ENCODE assay signal across 1 cellular context in the genomic region with DNA sequence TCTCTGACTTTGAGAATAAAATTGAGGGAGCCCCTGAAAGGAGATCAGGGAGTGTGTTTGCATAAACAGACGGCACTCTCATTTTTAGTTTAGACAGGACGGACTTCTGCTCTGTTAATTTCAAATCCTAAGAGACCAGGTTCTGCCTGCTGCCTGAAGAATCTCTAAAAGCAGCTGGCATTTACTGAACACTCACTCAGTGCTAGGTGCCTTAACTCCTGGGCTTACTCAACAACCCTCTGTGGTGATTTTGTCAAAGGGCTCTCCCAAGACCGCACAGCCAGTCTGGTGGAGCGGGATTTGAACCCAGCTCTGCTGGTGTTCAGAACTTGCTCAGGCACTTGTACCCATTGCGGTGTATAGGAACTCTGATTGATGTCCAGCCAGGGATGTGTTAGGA.
TF ChIP-seq lines count a peak whose summit lies in the region.

No MANE protein-coding gene starts in this region.

TF ChIP-seq in GM23338, 12 proteins besides CTCF, POLR2A, EP300 and RAD21 (continued from another document):
- TF ChIP-seq, protein P1, sequence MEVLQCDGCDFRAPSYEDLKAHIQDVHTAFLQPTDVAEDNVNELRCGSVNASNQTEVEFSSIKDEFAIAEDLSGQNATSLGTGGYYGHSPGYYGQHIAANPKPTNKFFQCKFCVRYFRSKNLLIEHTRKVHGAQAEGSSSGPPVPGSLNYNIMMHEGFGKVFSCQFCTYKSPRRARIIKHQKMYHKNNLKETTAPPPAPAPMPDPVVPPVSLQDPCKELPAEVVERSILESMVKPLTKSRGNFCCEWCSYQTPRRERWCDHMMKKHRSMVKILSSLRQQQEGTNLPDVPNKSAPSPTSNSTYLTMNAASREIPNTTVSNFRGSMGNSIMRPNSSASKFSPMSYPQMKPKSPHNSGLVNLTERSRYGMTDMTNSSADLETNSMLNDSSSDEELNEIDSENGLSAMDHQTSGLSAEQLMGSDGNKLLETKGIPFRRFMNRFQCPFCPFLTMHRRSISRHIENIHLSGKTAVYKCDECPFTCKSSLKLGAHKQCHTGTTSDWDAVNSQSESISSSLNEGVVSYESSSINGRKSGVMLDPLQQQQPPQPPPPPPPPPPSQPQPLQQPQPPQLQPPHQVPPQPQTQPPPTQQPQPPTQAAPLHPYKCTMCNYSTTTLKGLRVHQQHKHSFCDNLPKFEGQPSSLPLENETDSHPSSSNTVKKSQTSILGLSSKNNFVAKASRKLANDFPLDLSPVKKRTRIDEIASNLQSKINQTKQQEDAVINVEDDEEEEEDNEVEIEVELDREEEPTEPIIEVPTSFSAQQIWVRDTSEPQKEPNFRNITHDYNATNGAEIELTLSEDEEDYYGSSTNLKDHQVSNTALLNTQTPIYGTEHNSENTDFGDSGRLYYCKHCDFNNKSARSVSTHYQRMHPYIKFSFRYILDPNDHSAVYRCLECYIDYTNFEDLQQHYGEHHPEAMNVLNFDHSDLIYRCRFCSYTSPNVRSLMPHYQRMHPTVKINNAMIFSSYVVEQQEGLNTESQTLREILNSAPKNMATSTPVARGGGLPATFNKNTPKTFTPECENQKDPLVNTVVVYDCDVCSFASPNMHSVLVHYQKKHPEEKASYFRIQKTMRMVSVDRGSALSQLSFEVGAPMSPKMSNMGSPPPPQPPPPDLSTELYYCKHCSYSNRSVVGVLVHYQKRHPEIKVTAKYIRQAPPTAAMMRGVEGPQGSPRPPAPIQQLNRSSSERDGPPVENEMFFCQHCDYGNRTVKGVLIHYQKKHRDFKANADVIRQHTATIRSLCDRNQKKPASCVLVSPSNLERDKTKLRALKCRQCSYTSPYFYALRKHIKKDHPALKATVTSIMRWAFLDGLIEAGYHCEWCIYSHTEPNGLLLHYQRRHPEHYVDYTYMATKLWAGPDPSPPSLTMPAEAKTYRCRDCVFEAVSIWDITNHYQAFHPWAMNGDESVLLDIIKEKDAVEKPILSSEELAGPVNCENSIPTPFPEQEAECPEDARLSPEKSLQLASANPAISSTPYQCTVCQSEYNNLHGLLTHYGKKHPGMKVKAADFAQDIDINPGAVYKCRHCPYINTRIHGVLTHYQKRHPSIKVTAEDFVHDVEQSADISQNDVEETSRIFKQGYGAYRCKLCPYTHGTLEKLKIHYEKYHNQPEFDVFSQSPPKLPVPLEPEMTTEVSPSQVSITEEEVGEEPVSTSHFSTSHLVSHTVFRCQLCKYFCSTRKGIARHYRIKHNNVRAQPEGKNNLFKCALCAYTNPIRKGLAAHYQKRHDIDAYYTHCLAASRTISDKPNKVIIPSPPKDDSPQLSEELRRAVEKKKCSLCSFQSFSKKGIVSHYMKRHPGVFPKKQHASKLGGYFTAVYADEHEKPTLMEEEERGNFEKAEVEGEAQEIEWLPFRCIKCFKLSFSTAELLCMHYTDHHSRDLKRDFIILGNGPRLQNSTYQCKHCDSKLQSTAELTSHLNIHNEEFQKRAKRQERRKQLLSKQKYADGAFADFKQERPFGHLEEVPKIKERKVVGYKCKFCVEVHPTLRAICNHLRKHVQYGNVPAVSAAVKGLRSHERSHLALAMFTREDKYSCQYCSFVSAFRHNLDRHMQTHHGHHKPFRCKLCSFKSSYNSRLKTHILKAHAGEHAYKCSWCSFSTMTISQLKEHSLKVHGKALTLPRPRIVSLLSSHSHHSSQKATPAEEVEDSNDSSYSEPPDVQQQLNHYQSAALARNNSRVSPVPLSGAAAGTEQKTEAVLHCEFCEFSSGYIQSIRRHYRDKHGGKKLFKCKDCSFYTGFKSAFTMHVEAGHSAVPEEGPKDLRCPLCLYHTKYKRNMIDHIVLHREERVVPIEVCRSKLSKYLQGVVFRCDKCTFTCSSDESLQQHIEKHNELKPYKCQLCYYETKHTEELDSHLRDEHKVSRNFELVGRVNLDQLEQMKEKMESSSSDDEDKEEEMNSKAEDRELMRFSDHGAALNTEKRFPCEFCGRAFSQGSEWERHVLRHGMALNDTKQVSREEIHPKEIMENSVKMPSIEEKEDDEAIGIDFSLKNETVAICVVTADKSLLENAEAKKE (CRISPR knock-in tag; IDR thresholded peaks at IDR 0.05) = no peak
- TF ChIP-seq, protein P2, sequence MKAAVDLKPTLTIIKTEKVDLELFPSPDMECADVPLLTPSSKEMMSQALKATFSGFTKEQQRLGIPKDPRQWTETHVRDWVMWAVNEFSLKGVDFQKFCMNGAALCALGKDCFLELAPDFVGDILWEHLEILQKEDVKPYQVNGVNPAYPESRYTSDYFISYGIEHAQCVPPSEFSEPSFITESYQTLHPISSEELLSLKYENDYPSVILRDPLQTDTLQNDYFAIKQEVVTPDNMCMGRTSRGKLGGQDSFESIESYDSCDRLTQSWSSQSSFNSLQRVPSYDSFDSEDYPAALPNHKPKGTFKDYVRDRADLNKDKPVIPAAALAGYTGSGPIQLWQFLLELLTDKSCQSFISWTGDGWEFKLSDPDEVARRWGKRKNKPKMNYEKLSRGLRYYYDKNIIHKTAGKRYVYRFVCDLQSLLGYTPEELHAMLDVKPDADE (IDR thresholded peaks at IDR 0.05) = no peak
- TF ChIP-seq ZNF114 (CRISPR knock-in tag; IDR thresholded peaks at IDR 0.05) = no peak
- TF ChIP-seq ZNF331 (CRISPR knock-in tag; IDR thresholded peaks at IDR 0.05; ENCODE audit: low read depth) = no peak
- no peak for TF ChIP-seq NANOG (IDR thresholded peaks at IDR 0.05; ENCODE audit: borderline replicate concordance)
- TF ChIP-seq POLR2AphosphoS5 (IDR thresholded peaks at IDR 0.05; ENCODE audit: low read depth) = no peak
- TF ChIP-seq CREB1 (CRISPR knock-in tag; IDR thresholded peaks at IDR 0.05; ENCODE audit: low read depth) = no peak
- TF ChIP-seq EZH2phosphoT487 (IDR thresholded peaks at IDR 0.05; ENCODE audit: unreplicated experiment) = no peak
- no peak for TF ChIP-seq JUNB (IDR thresholded peaks at IDR 0.05; ENCODE audit: unreplicated experiment)
- no peak for TF ChIP-seq REST (IDR thresholded peaks at IDR 0.05; ENCODE audit: unreplicated experiment)
- TF ChIP-seq EZH2 (IDR thresholded peaks at IDR 0.05; ENCODE audit: low read depth, unreplicated experiment) = no peak
